ENCODE assay signal across 8 cellular contexts in the genomic region with DNA sequence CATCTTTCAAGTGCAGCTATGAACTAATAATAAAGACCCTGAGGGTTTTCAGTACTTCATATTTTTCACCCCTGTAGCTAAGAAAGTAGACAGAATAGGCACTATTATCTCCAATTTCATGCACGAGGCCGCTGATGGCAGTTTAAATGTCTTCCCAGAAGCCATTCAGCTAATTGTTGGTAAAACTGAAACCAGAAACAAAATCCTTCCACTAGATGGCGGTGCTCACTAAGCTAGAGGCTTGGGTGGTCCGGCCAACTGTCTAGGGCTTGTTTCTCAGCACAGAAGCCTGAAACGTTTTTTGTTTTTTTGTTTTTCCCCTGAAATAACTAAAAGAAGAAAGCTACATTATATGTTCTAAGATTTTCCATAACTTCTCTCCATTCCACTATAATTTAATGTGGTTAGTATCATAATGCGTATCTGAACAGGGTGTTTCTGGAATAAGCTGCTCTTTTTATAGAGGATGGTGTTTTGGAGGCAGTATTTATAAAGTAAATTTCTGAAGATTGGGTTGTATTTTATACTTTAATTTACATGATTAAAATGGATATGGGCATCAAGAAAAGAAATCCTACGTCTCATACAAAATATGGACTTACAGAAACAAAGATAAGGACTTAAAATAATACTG.
A peak's percentile ranks its signal among the peaks of the same experiment; 100 is the strongest.
DNase-seq lines count a peak whose midpoint lies in the region; ATAC-seq, FAIRE-seq and TF ChIP-seq lines count a peak whose summit lies in the region.

No MANE protein-coding gene starts in this region.

- H3K9me3 ChIP-seq in HAP-1 (no peaks in the 10 kb centered on the region), vagina (no peaks in the 10 kb centered on the region)

- H3K36me3 ChIP-seq in HAP-1 (replicated peaks) (no peaks in the 10 kb centered on the region), vagina (no peaks in the 10 kb centered on the region)

- in situ Hi-C loops in HAP-1 (cut with MboI; ENCODE audit: low sequenced_read_pairs) = no loop called here

- H3K4me3 ChIP-seq in HAP-1 = no peak overlapping the region
- H3K4me3 ChIP-seq in vagina = no peak overlapping the region

- no peaks in the 10 kb centered on the region; the same call in 1 of the 2 replicates for H3K4me1 ChIP-seq in HAP-1
- H3K4me1 ChIP-seq in vagina = peaks cover 11% of the 10 kb centered on the region

- DNase-seq in GM10266 (ENCODE audit: extremely low spot score) (peak; percentile 49), HAP-1 (ENCODE audit: low spot score in 2 of 2) (peak; percentile 57 to 84), LoVo (ENCODE audit: low spot score) (peak; percentile 70), RCC 7860 (ENCODE audit: low spot score) (peak; percentile 64), foreskin melanocyte (peak; percentile 87), omental fat pad (ENCODE audit: low spot score) (no peak), vagina (ENCODE audit: extremely low spot score in 2 of 2) (no peak)
- DNase-seq in activated effector memory CD4-positive, alpha-beta T cell treated with Interleukin-2 at 50 U/mL for 16 hours = peak; percentile 8

- peak; percentile 81 for TF ChIP-seq CTCF in GM10266 (IDR thresholded peaks at IDR 0.05; ENCODE audit: control insufficient read depth, insufficient read depth, low read depth, missing control alignments)
- peak in 2 of 3 donors; percentile 74 to 84 for TF ChIP-seq CTCF in omental fat pad (IDR thresholded peaks at IDR 0.05)
- TF ChIP-seq CTCF in vagina (IDR thresholded peaks at IDR 0.05) = peak; percentile 40 to 85 (median 74)

- TF ChIP-seq POLR2A in vagina (IDR thresholded peaks at IDR 0.05) = no peak

- peak; percentile 70 for FAIRE-seq in RCC 7860 (lab: Jason Lieb, UNC)

- H3K27ac ChIP-seq in vagina = no peak overlapping the region

- H3K27me3 ChIP-seq in HAP-1 (ENCODE audit: low read depth) (no peaks in the 10 kb centered on the region), vagina (no peaks in the 10 kb centered on the region)

- ATAC-seq in omental fat pad (ENCODE audit: low FRiP score) = peak; percentile 59

- intact Hi-C loops in vagina (cut with DNase I) = no loop called here

Comparison
In these comparisons a context has a peak if more than half of its experiments do, and no peak if none do; other contexts are left out.
1. DNase-seq: peak in GM10266 (single experiment), HAP-1 (2 of 2), LoVo (single experiment), RCC 7860 (single experiment), activated effector memory CD4-positive, alpha-beta T cell treated with Interleukin-2 at 50 U/mL for 16 hours (single experiment) and foreskin melanocyte (single experiment); none in omental fat pad (single experiment) and vagina (0 of 2).
2. Peak in every context shown above with its lines, with median percentiles within 50 percentile points of each other: CTCF ChIP-seq.